Comparison of ENCODE assay signal across 10 cellular contexts in the genomic region with DNA sequence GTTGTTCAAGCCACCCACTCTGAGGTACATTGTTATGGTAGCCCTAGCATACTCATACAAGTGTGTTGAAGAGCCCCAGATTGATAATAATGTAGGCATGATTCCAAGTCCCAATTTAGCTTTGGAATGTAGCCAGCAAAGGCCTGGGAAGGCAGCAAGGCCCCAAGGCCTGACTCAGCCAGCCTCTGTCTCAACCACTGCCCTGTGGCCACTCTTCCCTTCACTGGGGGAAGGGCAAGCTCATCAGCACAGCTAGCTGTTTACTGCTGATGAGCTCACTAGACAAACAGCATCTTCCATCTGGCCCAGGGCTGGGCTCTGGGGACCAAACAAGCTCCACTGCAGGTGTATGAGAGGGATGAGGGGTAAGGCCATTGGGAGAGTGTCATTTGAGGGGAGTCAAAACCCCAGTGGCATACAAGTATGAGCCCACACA. TPM values are rescaled to one million over a fixed set of nuclear protein-coding genes. Genes with fewer than 3 reads are reported as not detected.
A peak's percentile ranks its signal among the peaks of the same experiment; 100 is the strongest.
DNase-seq lines count a peak whose midpoint lies in the region; ATAC-seq and TF ChIP-seq lines count a peak whose summit lies in the region.
"Had no signal": no experiment of that assay in that cellular context is flagged by ENCODE, and none has a peak within 500 bp of the region (broad histone marks: within the 10 kb centered on the region; RNA-seq: fewer than 3 reads in every experiment).

No MANE protein-coding gene starts in this region.

- in situ Hi-C loops in ACHN (cut with HindIII; ENCODE audit: low pct_ligation_motif_present, low pct_unique_long_range_greater_than_20kb, low sequenced_read_pairs), result no loop called here
- in situ Hi-C loops in IMR-90 (cut with MboI; ENCODE audit: low sequenced_read_pairs), result no loop called here

- no peak; the same call in 1 of the 2 replicates for TF ChIP-seq RAD21 in IMR-90 (IDR thresholded peaks at IDR 0.05; ENCODE audit: low read length)

- H3K27me3 ChIP-seq in IMR-90 (ENCODE audit: control insufficient read depth, insufficient read depth, low read length), result no peaks in the 10 kb centered on the region; the same call in 1 of the 2 replicates
- H3K27me3 ChIP-seq in heart left ventricle, result no peaks in the 10 kb centered on the region

- H4K5ac ChIP-seq in IMR-90 (ENCODE audit: low read depth, low read length), result no peak overlapping the region

- H3K4me2 ChIP-seq in IMR-90 (ENCODE audit: low read depth, low read length) (no peak overlapping the region), OCI-LY7 (ENCODE audit: low read length) (no peak overlapping the region)

- dilution Hi-C loops in IMR-90 (cut with HindIII; ENCODE audit: low sequenced_read_pairs, unreplicated experiment), result loop anchor here (25.0 kb wide), 1 partner anchor 179 kb away; no protein-coding TSS in a partner anchor

- no peak overlapping the region for H2BK120ac ChIP-seq in IMR-90 (ENCODE audit: low read depth, low read length)

- H2AK9ac ChIP-seq in IMR-90 (replicated peaks; ENCODE audit: low read depth, low read length, poor library complexity), result no peak overlapping the region

- H3K9me1 ChIP-seq in IMR-90 (ENCODE audit: insufficient read depth, low read length), result peaks cover 3% of the 10 kb centered on the region; the same call in 1 of the 2 replicates

- CTCF ChIA-PET in IMR-90 (lab: Yijun Ruan, JAX) (interaction anchor here (1.4 kb wide), 1 partner anchor 15 kb away, joined by 7 read pairs; no protein-coding TSS in a partner anchor), OCI-LY7 (lab: Charles Lee; ENCODE audit: unreplicated experiment) (interaction anchor here (0.6 kb wide), 1 partner anchor 15 kb away, joined by 3 read pairs; no protein-coding TSS in a partner anchor)

- no peaks in the 10 kb centered on the region for H3K79me1 ChIP-seq in IMR-90 (ENCODE audit: low read depth in 1 of 2, low read length in 2 of 2)

- no peaks in the 10 kb centered on the region for H3K9me3 ChIP-seq in IMR-90 (ENCODE audit: control insufficient read depth, insufficient read depth, low read length)
- no peaks in the 10 kb centered on the region for H3K9me3 ChIP-seq in heart left ventricle
- no peaks in the 10 kb centered on the region for H3K9me3 ChIP-seq in OCI-LY7 (ENCODE audit: low read length)
- H3K9me3 ChIP-seq: stomach had no signal

- H4K8ac ChIP-seq in IMR-90 (ENCODE audit: low read depth in 2 of 2, low read length in 2 of 2), result no peak overlapping the region

- H2BK15ac ChIP-seq in IMR-90 (ENCODE audit: low read depth, low read length), result no peak overlapping the region

- TF ChIP-seq POLR2A in IMR-90 (IDR thresholded peaks at IDR 0.05; ENCODE audit: low read depth, low read length) (no peak), heart left ventricle (IDR thresholded peaks at IDR 0.05) (no peak)

- BruUV-seq in IMR-90 (replicated peaks; lab: Mats Ljungman, UMichigan) (no TSS peak), OCI-LY7 (replicated peaks; lab: Mats Ljungman, UMichigan) (no TSS peak)

- no peaks in the 10 kb centered on the region for H4K20me1 ChIP-seq in IMR-90 (ENCODE audit: insufficient read depth, low read length)
- H4K20me1 ChIP-seq in OCI-LY7 (ENCODE audit: insufficient read depth, low read length), result no peaks in the 10 kb centered on the region

- no peak overlapping the region for H3K4ac ChIP-seq in IMR-90 (ENCODE audit: low read depth, low read length)

- no peak overlapping the region for H3K14ac ChIP-seq in IMR-90 (replicated peaks; ENCODE audit: low read depth, low read length)

- no peak overlapping the region for H3K4me3 ChIP-seq in IMR-90 (ENCODE audit: insufficient read depth, low read depth, low read length)
- H3K4me3 ChIP-seq in heart left ventricle, result no peak overlapping the region
- H3K4me3 ChIP-seq in OCI-LY7 (ENCODE audit: low read depth, low read length, poor library complexity, severe bottlenecking), result no peak overlapping the region
- H3K4me3 ChIP-seq: stomach had no signal

- H2AK5ac ChIP-seq in IMR-90 (ENCODE audit: low read depth, low read length), result no peak overlapping the region

- no peak overlapping the region for H2BK5ac ChIP-seq in IMR-90 (ENCODE audit: low read depth, low read length, poor library complexity, severe bottlenecking)

- no peak overlapping the region for H3K9ac ChIP-seq in IMR-90 (ENCODE audit: low read depth, low read length)

- H3K4me1 ChIP-seq in IMR-90 (ENCODE audit: control insufficient read depth, insufficient read depth, low read length), result peaks cover 5% of the 10 kb centered on the region; the same call in 1 of the 2 replicates
- H3K4me1 ChIP-seq in heart left ventricle, result peaks cover 0 to 28% (median 9%) of the 10 kb centered on the region in 12 donors
- no peaks in the 10 kb centered on the region for H3K4me1 ChIP-seq in OCI-LY7 (ENCODE audit: insufficient read depth, low read length, poor library complexity, severe bottlenecking)

- no peak overlapping the region for H3K56ac ChIP-seq in IMR-90 (ENCODE audit: extremely low read depth, insufficient read depth, low read length)

- no peaks in the 10 kb centered on the region for H3K9me2 ChIP-seq in OCI-LY7 (ENCODE audit: insufficient read depth, low read length)

- POLR2A ChIA-PET in IMR-90 (lab: Charles Lee; ENCODE audit: unreplicated experiment) (interaction anchor here (0.6 to 0.7 kb wide), 2 partner anchors 32 to 377 kb away, joined by 5 to 8 read pairs; no protein-coding TSS in a partner anchor), OCI-LY7 (lab: Charles Lee) (interaction anchor here (0.6 to 3.1 kb wide), 5 partner anchors 13 to 1301 kb away, joined by 3 to 23 read pairs (median 3); no protein-coding TSS in a partner anchor)

- H3K27ac ChIP-seq in IMR-90 (ENCODE audit: insufficient read depth, low read length) (no peak overlapping the region), heart left ventricle (peak overlapping the region in 9 of 12 donors; percentile 34 to 80 (median 63)), OCI-LY7 (ENCODE audit: low read depth, low read length, poor library complexity, severe bottlenecking) (no peak overlapping the region)
- H3K27ac ChIP-seq: stomach had no signal

- no peak overlapping the region for H3K23ac ChIP-seq in IMR-90 (ENCODE audit: low read depth, low read length)

- intact Hi-C loops in IMR-90 (cut with micrococcal nuclease), result no loop called here
- intact Hi-C loops in heart left ventricle (cut with DNase I), result no loop called here
- intact Hi-C loops in OCI-LY7 (cut with micrococcal nuclease; ENCODE audit: unreplicated experiment), result no loop called here

- no peaks in the 10 kb centered on the region for H3K79me2 ChIP-seq in OCI-LY7 (ENCODE audit: insufficient read depth, low read depth, low read length)

- no peak overlapping the region for H4K91ac ChIP-seq in IMR-90 (ENCODE audit: insufficient read depth, low read depth, low read length)

- H2AFZ ChIP-seq in IMR-90 (replicated peaks; ENCODE audit: low read length, poor library complexity) (peak overlapping the region; percentile 29), OCI-LY7 (ENCODE audit: low read length) (no peak overlapping the region)

- peak overlapping the region; percentile 27; the same call in 1 of the 2 replicates for H2BK20ac ChIP-seq in IMR-90 (ENCODE audit: low read depth, low read length)

- peak; percentile 97 for ATAC-seq in IMR-90 (ENCODE audit: low read depth)
- ATAC-seq in heart left ventricle, result peak; percentile 91 to 95 (median 92)
- no peak for ATAC-seq in GM21367 (IDR thresholded peaks at IDR 0.05; ENCODE audit: unreplicated experiment)

- DNase-seq in ACHN, result peak; percentile 45
- DNase-seq in IMR-90, result peak; percentile 97
- peak; percentile 52 for DNase-seq in SW480 (ENCODE audit: low spot score)
- DNase-seq in heart left ventricle, result peak; percentile 71 to 89 (median 77)
- DNase-seq in OCI-LY7 (ENCODE audit: low spot score), result no peak
- DNase-seq in stimulated activated CD4-positive, alpha-beta T cell treated with anti-CD3 and anti-CD28 coated beads, Interleukin-2, amount 100 ng/mL, for 24 hours, result no peak
- no peak for DNase-seq in GM19238 (ENCODE audit: insufficient read length, low spot score)
- DNase-seq: DND-41, stomach had no signal

- no peak for TF ChIP-seq CTCF in IMR-90 (conservative IDR thresholded peaks at IDR 0.05; ENCODE audit: low read depth, low read length)
- TF ChIP-seq CTCF in heart left ventricle (IDR thresholded peaks at IDR 0.05), result no peak
- no peak for TF ChIP-seq CTCF in OCI-LY7 (conservative IDR thresholded peaks at IDR 0.05; ENCODE audit: low read length)

- H3K36me3 ChIP-seq in IMR-90 (ENCODE audit: control insufficient read depth, insufficient read depth, low read length) (no peaks in the 10 kb centered on the region), heart left ventricle (no peaks in the 10 kb centered on the region), OCI-LY7 (ENCODE audit: insufficient read depth, low read length) (no peaks in the 10 kb centered on the region)
- H3K36me3 ChIP-seq: stomach had no signal

- H3K18ac ChIP-seq in IMR-90 (ENCODE audit: low read depth, low read length), result no peak overlapping the region

RNA-seq across cellular contexts. Expression of a gene that starts 2.1 kb away (rescaled TPM):
- total RNA-seq in IMR-90 (2012; rRNA removed), result 1.9 and 2.9 TPM in 2 replicates
- 1.2 and 1.7 TPM in 2 replicates for polyA plus RNA-seq in IMR-90 (2012; rRNA removed)
- 1.0 and 1.2 TPM in 2 replicates for polyA plus RNA-seq in IMR-90 (2012; cell fraction: cytosol; rRNA removed)
- 1.2 and 1.3 TPM in 2 replicates for polyA plus RNA-seq in IMR-90 (2012; cell fraction: nucleus; rRNA removed; ENCODE audit: low replicate concordance)
- 10 to 100 TPM; 28.6 to 99.4 (median 52.7) TPM for total RNA-seq in heart left ventricle
- polyA plus RNA-seq in heart left ventricle, result 10 to 100 TPM in 1 of 2 donors, 1 to 10 TPM in 1; 1.5 to 22.0 TPM
- total RNA-seq in OCI-LY7 (2014; rRNA removed; shearing (Covaris generic)), result not detected in 2 replicates
- total RNA-seq in OCI-LY7 (2022), result not detected in 2 replicates

RNA-seq across cellular contexts. Expression of a gene that starts 19.7 kb away (rescaled TPM):
- total RNA-seq in IMR-90 (2012; rRNA removed), result 17.2 and 17.4 TPM in 2 replicates
- polyA plus RNA-seq in IMR-90 (2012; rRNA removed), result 6.9 and 7.1 TPM in 2 replicates
- 1.6 and 1.8 TPM in 2 replicates for polyA plus RNA-seq in IMR-90 (2012; cell fraction: cytosol; rRNA removed)
- 3.3 and 10.9 TPM in 2 replicates for polyA plus RNA-seq in IMR-90 (2012; cell fraction: nucleus; rRNA removed; ENCODE audit: low replicate concordance)
- total RNA-seq in heart left ventricle, result 1 to 10 TPM; 1.6 to 5.5 (median 3.6) TPM
- 1 to 10 TPM in 1 of 2 donors, under 1 TPM in 1; 0.76 to 2.9 TPM for polyA plus RNA-seq in heart left ventricle
- 10.4 and 12.8 TPM in 2 replicates for total RNA-seq in OCI-LY7 (2014; rRNA removed; shearing (Covaris generic))
- total RNA-seq in OCI-LY7 (2022), result 8.4 and 10.5 TPM in 2 replicates

RNA-seq across cellular contexts. Expression of a gene that starts 23.7 kb away (rescaled TPM):
- total RNA-seq in IMR-90 (2012; rRNA removed) (4.2 and 4.3 TPM in 2 replicates), heart left ventricle (1 to 10 TPM; 1.6 to 2.6 (median 2.4) TPM), OCI-LY7 (2022) (4.2 and 5.0 TPM in 2 replicates)
- polyA plus RNA-seq in IMR-90 (2012; rRNA removed) (0.79 and 1.1 TPM in 2 replicates), heart left ventricle (1 to 10 TPM; 1.1 to 1.3 TPM)
- 0.37 and 0.40 TPM in 2 replicates for polyA plus RNA-seq in IMR-90 (2012; cell fraction: cytosol; rRNA removed)
- polyA plus RNA-seq in IMR-90 (2012; cell fraction: nucleus; rRNA removed; ENCODE audit: low replicate concordance), result 0.30 and 0.46 TPM in 2 replicates
- 3.7 and 4.4 TPM in 2 replicates for total RNA-seq in OCI-LY7 (2014; rRNA removed; shearing (Covaris generic))

RNA-seq across cellular contexts. Expression of a gene that starts 52.2 kb away (rescaled TPM):
- total RNA-seq in IMR-90 (2012; rRNA removed) (0.18 TPM in 1 of 2 replicates, not detected in the other), heart left ventricle (10 to 100 TPM in 1 of 9 donors, 1 to 10 TPM in 2, under 1 TPM in 5, not detected in 1; 0.16 to 10.6 (median 0.91) TPM), OCI-LY7 (2022) (46.6 and 53.6 TPM in 2 replicates)
- polyA plus RNA-seq in IMR-90 (2012; rRNA removed) (0.06 and 0.12 TPM in 2 replicates), heart left ventricle (under 1 TPM; 0.34 to 0.57 TPM)
- 0.06 TPM in 1 of 2 replicates, not detected in the other for polyA plus RNA-seq in IMR-90 (2012; cell fraction: cytosol; rRNA removed)
- 0.03 TPM in 1 of 2 replicates, not detected in the other for polyA plus RNA-seq in IMR-90 (2012; cell fraction: nucleus; rRNA removed; ENCODE audit: low replicate concordance)
- total RNA-seq in OCI-LY7 (2014; rRNA removed; shearing (Covaris generic)), result 22.1 and 24.3 TPM in 2 replicates

Comparison
In these comparisons a context has a peak if more than half of its experiments do, and no peak if none do; other contexts are left out.
1. DNase-seq: peak in ACHN (single experiment), IMR-90 (single experiment), SW480 (single experiment) and heart left ventricle (5 of 5); none in OCI-LY7 (single experiment), stimulated activated CD4-positive, alpha-beta T cell treated with anti-CD3 and anti-CD28 coated beads, Interleukin-2, amount 100 ng/mL, for 24 hours (0 of 2) and GM19238 (single experiment).
2. H3K27ac ChIP-seq: peak in heart left ventricle (9 of 12); none in IMR-90 (single experiment) and OCI-LY7 (single experiment).